ENCODE assay signal across 22 cellular contexts in genomic region chr5:168829922-168830417, GRCh38.
DNase-seq lines count a peak whose midpoint lies in the region; ATAC-seq and TF ChIP-seq lines count a peak whose summit lies in the region.
"Had no signal": no experiment of that assay in that cellular context is flagged by ENCODE, and none has a peak within 500 bp of the region (broad histone marks: within the 10 kb centered on the region; RNA-seq: fewer than 3 reads in every experiment).

No MANE protein-coding gene starts in this region.

- intact Hi-C loops in posterior cingulate gyrus (cut with DNase I) = no loop called here

- peak; percentile 50 for ATAC-seq in stimulated activated naive CD8-positive, alpha-beta T cell treated with anti-CD3 and anti-CD28 coated beads, Interleukin-15, Interleukin-2, amounts not matched to agents 100 U/mL and 50 U/mL, for 24 hours
- no peak for ATAC-seq in stimulated activated naive CD8-positive, alpha-beta T cell treated with anti-CD3 and anti-CD28 coated beads, Interleukin-15, amount 100 ng/mL, for 72 hours
- ATAC-seq in HG03457 (IDR thresholded peaks at IDR 0.05; ENCODE audit: unreplicated experiment) = no peak
- ATAC-seq: GM12878, HCT116 had no signal

- no peak for TF ChIP-seq CTCF in neural crest cell (conservative IDR thresholded peaks at IDR 0.05)

- H3K27ac Mint-ChIP-seq in activated T-cell treated with anti-CD3 and anti-CD28 coated beads, Interleukin-2, amount 50 U/mL, for 24 hours = peak overlapping the region; percentile 17
- H3K27ac Mint-ChIP-seq in stimulated activated naive CD8-positive, alpha-beta T cell treated with anti-CD3 and anti-CD28 coated beads, Interleukin-15, amount 100 ng/mL, for 72 hours = no peak overlapping the region
- peak overlapping the region; percentile 74 for H3K27ac Mint-ChIP-seq in neural crest cell (ENCODE audit: unreplicated experiment)
- H3K27ac Mint-ChIP-seq: CD8-positive, alpha-beta memory T cell; HFFc6 had no signal

- peaks cover 22% of the 10 kb centered on the region for H3K27me3 Mint-ChIP-seq in activated T-cell treated with anti-CD3 and anti-CD28 coated beads, Interleukin-2, amount 50 U/mL, for 24 hours
- peaks cover 21% of the 10 kb centered on the region for H3K27me3 Mint-ChIP-seq in stimulated activated naive CD8-positive, alpha-beta T cell treated with anti-CD3 and anti-CD28 coated beads, Interleukin-15, amount 100 ng/mL, for 72 hours
- H3K27me3 Mint-ChIP-seq in neural crest cell (ENCODE audit: low read depth) = no peaks in the 10 kb centered on the region
- H3K27me3 Mint-ChIP-seq: CD8-positive, alpha-beta memory T cell had no signal

- peaks cover 8% of the 10 kb centered on the region for H3K4me1 Mint-ChIP-seq in activated T-cell treated with anti-CD3 and anti-CD28 coated beads, Interleukin-2, amount 50 U/mL, for 24 hours (ENCODE audit: low read depth)
- H3K4me1 Mint-ChIP-seq in stimulated activated naive CD8-positive, alpha-beta T cell treated with anti-CD3 and anti-CD28 coated beads, Interleukin-15, amount 100 ng/mL, for 72 hours = peaks cover 26% of the 10 kb centered on the region
- H3K4me1 Mint-ChIP-seq in neural crest cell = peaks cover 15% of the 10 kb centered on the region
- H3K4me1 Mint-ChIP-seq: CD4-positive, CD25-positive, alpha-beta regulatory T cell; CD8-positive, alpha-beta memory T cell had no signal

- no peaks in the 10 kb centered on the region for H3K9me3 Mint-ChIP-seq in activated T-cell treated with anti-CD3 and anti-CD28 coated beads, Interleukin-2, amount 50 U/mL, for 24 hours
- no peaks in the 10 kb centered on the region for H3K9me3 Mint-ChIP-seq in stimulated activated naive CD8-positive, alpha-beta T cell treated with anti-CD3 and anti-CD28 coated beads, Interleukin-15, amount 100 ng/mL, for 72 hours
- H3K9me3 Mint-ChIP-seq in neural crest cell = no peaks in the 10 kb centered on the region
- H3K9me3 Mint-ChIP-seq: CD8-positive, alpha-beta memory T cell; HFFc6 had no signal

- no peaks in the 10 kb centered on the region for H3K36me3 Mint-ChIP-seq in activated T-cell treated with anti-CD3 and anti-CD28 coated beads, Interleukin-2, amount 50 U/mL, for 24 hours (ENCODE audit: low read depth)
- no peaks in the 10 kb centered on the region for H3K36me3 Mint-ChIP-seq in neural crest cell (ENCODE audit: low read depth)
- H3K36me3 Mint-ChIP-seq: CD4-positive, CD25-positive, alpha-beta regulatory T cell; CD8-positive, alpha-beta memory T cell had no signal

- no peak overlapping the region for H3K4me3 Mint-ChIP-seq in activated T-cell treated with anti-CD3 and anti-CD28 coated beads, Interleukin-2, amount 50 U/mL, for 24 hours
- no peak overlapping the region for H3K4me3 Mint-ChIP-seq in stimulated activated naive CD8-positive, alpha-beta T cell treated with anti-CD3 and anti-CD28 coated beads, Interleukin-15, amount 100 ng/mL, for 72 hours
- H3K4me3 Mint-ChIP-seq in neural crest cell = no peak overlapping the region
- H3K4me3 Mint-ChIP-seq: CD4-positive, CD25-positive, alpha-beta regulatory T cell; CD8-positive, alpha-beta memory T cell; HFFc6 had no signal

- no peak for DNase-seq in activated T-cell treated with anti-CD3 and anti-CD28 coated beads, Interleukin-2, amount 50 U/mL, for 24 hours
- DNase-seq in activated T-cell treated with anti-CD3 and anti-CD28 coated beads, Interleukin-2, amount 50 U/mL, for 1 hour = no peak
- no peak for DNase-seq in stimulated activated naive CD8-positive, alpha-beta T cell treated with anti-CD3 and anti-CD28 coated beads, Interleukin-15, Interleukin-2, amounts not matched to agents 100 U/mL and 50 U/mL, for 24 hours
- no peak for DNase-seq in stimulated activated naive CD8-positive, alpha-beta T cell treated with anti-CD3 and anti-CD28 coated beads, Interleukin-15, amount 100 ng/mL, for 72 hours
- no peak for DNase-seq in neural crest cell (ENCODE audit: low read depth, low spot score)
- DNase-seq in posterior cingulate gyrus = no peak
- DNase-seq: ACHN; BE2C; C1 segment of cervical spinal cord; CD4-positive, CD25-positive, alpha-beta regulatory T cell; CD8-positive, alpha-beta memory T cell; COR-L47; DMS 273 treated with DMSO at 0.1 percent for 48 hours; DMS53; DND-41; EL; GOT3; H7; HFFc6 had no signal

Comparison
In these comparisons a context has a peak if more than half of its experiments do, and no peak if none do; other contexts are left out.
1. H3K27ac Mint-ChIP-seq: peak in activated T-cell treated with anti-CD3 and anti-CD28 coated beads, Interleukin-2, amount 50 U/mL, for 24 hours (single experiment) and neural crest cell (single experiment); none in stimulated activated naive CD8-positive, alpha-beta T cell treated with anti-CD3 and anti-CD28 coated beads, Interleukin-15, amount 100 ng/mL, for 72 hours (0 of 2).